8 cellular contexts compared by ENCODE assay signal in the genomic region with DNA sequence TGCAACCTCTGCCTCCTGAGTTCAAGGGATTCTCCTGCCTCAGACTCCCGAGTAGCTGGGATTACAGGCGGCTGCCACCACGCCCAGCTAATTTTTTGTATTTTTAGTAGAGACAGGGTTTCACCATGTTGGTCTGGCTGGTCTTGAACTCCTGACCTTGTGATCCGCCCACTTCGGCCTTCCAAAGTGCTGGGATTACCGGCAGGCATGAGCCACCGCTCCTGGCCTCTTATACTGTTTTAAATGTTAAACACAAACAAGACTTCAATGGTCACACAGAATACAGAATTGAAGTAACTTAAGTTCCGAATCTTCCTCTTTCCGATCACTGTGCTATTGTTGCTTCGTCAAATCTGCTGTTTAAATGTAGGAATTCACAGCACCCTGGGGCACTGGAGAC.
A peak's percentile ranks its signal among the peaks of the same experiment; 100 is the strongest.
DNase-seq lines count a peak whose midpoint lies in the region; ATAC-seq, FAIRE-seq and TF ChIP-seq lines count a peak whose summit lies in the region.
"Not testable (repeated sequence)": the region's sequence is repeated elsewhere in the genome, so short reads cannot be mapped to it uniquely, and the experiment has no call there.

No MANE protein-coding gene starts in this region.

- not testable (repeated sequence) for H3K27me3 ChIP-seq in BLaER1; KMS-11 (ENCODE audit: insufficient read depth, low read depth); astrocyte (ENCODE audit: insufficient read depth, low read length); stomach

- not testable (repeated sequence) for H3K27me3 Mint-ChIP-seq in activated CD8-positive, alpha-beta memory T cell treated with anti-CD3 and anti-CD28 coated beads, Interleukin-2, amount 10 ng/mL, durations not matched to agents 7 days and 5 days; astrocyte (ENCODE audit: low read depth, unreplicated experiment); nephron (ENCODE audit: low read depth)

- ATAC-seq in activated CD8-positive, alpha-beta memory T cell treated with anti-CD3 and anti-CD28 coated beads, Interleukin-2, amount 10 ng/mL, durations not matched to agents 7 days and 5 days, result not testable (repeated sequence)

- intact Hi-C loops in stomach (cut with DNase I; ENCODE audit: low total_unique reads), result not testable (repeated sequence)

- H3K27ac ChIP-seq in BLaER1, result peak overlapping the region; percentile 90
- peak overlapping the region; percentile 88 for H3K27ac ChIP-seq in KMS-11
- peak overlapping the region; percentile 99 for H3K27ac ChIP-seq in SK-N-MC
- H3K27ac ChIP-seq in astrocyte (ENCODE audit: low read depth, low read length), result peak overlapping the region; percentile 98
- peak overlapping the region in 3 of 5 donors; percentile 80 to 91 (median 81) for H3K27ac ChIP-seq in stomach

- H4K20me1 ChIP-seq in BLaER1; KMS-11 (ENCODE audit: insufficient read depth); astrocyte (ENCODE audit: insufficient read depth, low read length): not testable (repeated sequence)

- not testable (repeated sequence) for H3K9me3 ChIP-seq in BLaER1; SK-N-MC (ENCODE audit: low read depth, low read length); astrocyte (ENCODE audit: insufficient read depth, low read depth, low read length); stomach

- H3K27ac Mint-ChIP-seq in activated CD8-positive, alpha-beta memory T cell treated with anti-CD3 and anti-CD28 coated beads, Interleukin-2, amount 10 ng/mL, durations not matched to agents 7 days and 5 days, result peak overlapping the region; percentile 98
- H3K27ac Mint-ChIP-seq in astrocyte (ENCODE audit: unreplicated experiment), result not testable (repeated sequence)
- peak overlapping the region; percentile 99 to 100 (median 99) for H3K27ac Mint-ChIP-seq in nephron

- H3K9ac ChIP-seq in BLaER1 (peak overlapping the region; percentile 78), KMS-11 (peak overlapping the region; percentile 39; the same call in 1 of the 2 replicates), SK-N-MC (ENCODE audit: insufficient read length) (peak overlapping the region; percentile 69), astrocyte (ENCODE audit: low read length) (peak overlapping the region; percentile 16)

- peaks cover 37% of the 10 kb centered on the region for H3K36me3 Mint-ChIP-seq in activated CD8-positive, alpha-beta memory T cell treated with anti-CD3 and anti-CD28 coated beads, Interleukin-2, amount 10 ng/mL, durations not matched to agents 7 days and 5 days
- H3K36me3 Mint-ChIP-seq in astrocyte (ENCODE audit: low read depth, unreplicated experiment); nephron (ENCODE audit: low read depth): not testable (repeated sequence)

- not testable (repeated sequence) for DNase-seq in SK-N-MC (ENCODE audit: low read depth, low spot score); activated CD8-positive, alpha-beta memory T cell treated with anti-CD3 and anti-CD28 coated beads, Interleukin-2, amount 10 ng/mL, durations not matched to agents 7 days and 5 days; astrocyte (ENCODE audit: low read depth); stomach
- DNase-seq in fibroblast of villous mesenchyme (ENCODE audit: low read depth), result peak; percentile 44

- H3K4me1 Mint-ChIP-seq in activated CD8-positive, alpha-beta memory T cell treated with anti-CD3 and anti-CD28 coated beads, Interleukin-2, amount 10 ng/mL, durations not matched to agents 7 days and 5 days, result peaks cover 76% of the 10 kb centered on the region
- H3K4me1 Mint-ChIP-seq in astrocyte (ENCODE audit: low read depth, unreplicated experiment), result peaks cover 13% of the 10 kb centered on the region
- peaks cover 65% of the 10 kb centered on the region for H3K4me1 Mint-ChIP-seq in nephron

- not testable (repeated sequence) for H3K4me3 ChIP-seq in BLaER1; KMS-11 (IDR thresholded peaks at IDR 0.05; ENCODE audit: insufficient read depth, low read depth, low read length); astrocyte (ENCODE audit: insufficient read depth, low read depth, low read length); fibroblast of villous mesenchyme (ENCODE audit: low read depth, low read length); stomach
- H3K4me3 ChIP-seq in SK-N-MC, result peak overlapping the region; percentile 69; the same call in 1 of the 2 replicates

- H2AFZ ChIP-seq in KMS-11 (ENCODE audit: low read depth); astrocyte (ENCODE audit: low read depth, low read length): not testable (repeated sequence)

- not testable (repeated sequence) for TF ChIP-seq EP300 in stomach (IDR thresholded peaks at IDR 0.05)

- H3K4me3 Mint-ChIP-seq in activated CD8-positive, alpha-beta memory T cell treated with anti-CD3 and anti-CD28 coated beads, Interleukin-2, amount 10 ng/mL, durations not matched to agents 7 days and 5 days, result peak overlapping the region; percentile 23
- not testable (repeated sequence) for H3K4me3 Mint-ChIP-seq in astrocyte (ENCODE audit: unreplicated experiment); nephron

- H3K4me1 ChIP-seq in BLaER1, result peaks cover 91% of the 10 kb centered on the region
- peaks cover 94% of the 10 kb centered on the region for H3K4me1 ChIP-seq in KMS-11 (ENCODE audit: low read depth, poor library complexity, severe bottlenecking)
- peaks cover 46% of the 10 kb centered on the region for H3K4me1 ChIP-seq in astrocyte (ENCODE audit: insufficient read depth, low read length)
- H3K4me1 ChIP-seq in stomach, result peaks cover 22 to 45% (median 38%) of the 10 kb centered on the region in 4 donors

- WGBS in stomach, 5 donors, result 73 to 84% (median 83%) methylated on average over 10 of the region's 10 CpGs

- FAIRE-seq in astrocyte (lab: Jason Lieb, UNC), result not testable (repeated sequence)

- not testable (repeated sequence) for H3K36me3 ChIP-seq in BLaER1; KMS-11 (ENCODE audit: insufficient read depth); SK-N-MC (ENCODE audit: insufficient read depth, low read length); astrocyte (ENCODE audit: insufficient read depth, low read length); stomach

- not testable (repeated sequence) for TF ChIP-seq POLR2A in stomach (IDR thresholded peaks at IDR 0.05)

- H3K9me3 Mint-ChIP-seq in activated CD8-positive, alpha-beta memory T cell treated with anti-CD3 and anti-CD28 coated beads, Interleukin-2, amount 10 ng/mL, durations not matched to agents 7 days and 5 days (ENCODE audit: low read depth); astrocyte (ENCODE audit: unreplicated experiment): not testable (repeated sequence)
- peaks cover 16% of the 10 kb centered on the region for H3K9me3 Mint-ChIP-seq in nephron

- CTCF ChIA-PET in activated CD8-positive, alpha-beta memory T cell treated with anti-CD3 and anti-CD28 coated beads, Interleukin-2, amount 10 ng/mL, durations not matched to agents 7 days and 5 days (lab: Charles Lee), result interaction anchor here (0.8 to 4.9 kb wide), 10 partner anchors 9 to 131 kb away, joined by 3 to 21 read pairs (median 4); a partner anchor contains a TSS

- not testable (repeated sequence) for H3K79me2 ChIP-seq in KMS-11 (ENCODE audit: insufficient read depth, low read depth); astrocyte (ENCODE audit: insufficient read depth, low read length)

- TF ChIP-seq CTCF in KMS-11 (conservative IDR thresholded peaks at IDR 0.05; ENCODE audit: low read depth, low read length); astrocyte (IDR thresholded peaks at IDR 0.05; ENCODE audit: insufficient read depth, low read depth, low read length); fibroblast of villous mesenchyme (IDR thresholded peaks at IDR 0.05; ENCODE audit: insufficient read depth, low read depth, low read length); nephron (IDR thresholded peaks at IDR 0.05; ENCODE audit: unreplicated experiment in 3 of 3); stomach (IDR thresholded peaks at IDR 0.05): not testable (repeated sequence)

- peak overlapping the region; percentile 89 for H3K4me2 ChIP-seq in BLaER1
- peak overlapping the region; percentile 68 for H3K4me2 ChIP-seq in KMS-11
- H3K4me2 ChIP-seq in astrocyte (ENCODE audit: low read length), result not testable (repeated sequence)

Comparison
In these comparisons a context has a peak if more than half of its experiments do, and no peak if none do; other contexts are left out.
1. H3K9ac ChIP-seq: peak in every context shown above with its lines; median percentile 78 in BLaER1; 69 in SK-N-MC; 39 in KMS-11; 16 in astrocyte.